In the genomic region with DNA sequence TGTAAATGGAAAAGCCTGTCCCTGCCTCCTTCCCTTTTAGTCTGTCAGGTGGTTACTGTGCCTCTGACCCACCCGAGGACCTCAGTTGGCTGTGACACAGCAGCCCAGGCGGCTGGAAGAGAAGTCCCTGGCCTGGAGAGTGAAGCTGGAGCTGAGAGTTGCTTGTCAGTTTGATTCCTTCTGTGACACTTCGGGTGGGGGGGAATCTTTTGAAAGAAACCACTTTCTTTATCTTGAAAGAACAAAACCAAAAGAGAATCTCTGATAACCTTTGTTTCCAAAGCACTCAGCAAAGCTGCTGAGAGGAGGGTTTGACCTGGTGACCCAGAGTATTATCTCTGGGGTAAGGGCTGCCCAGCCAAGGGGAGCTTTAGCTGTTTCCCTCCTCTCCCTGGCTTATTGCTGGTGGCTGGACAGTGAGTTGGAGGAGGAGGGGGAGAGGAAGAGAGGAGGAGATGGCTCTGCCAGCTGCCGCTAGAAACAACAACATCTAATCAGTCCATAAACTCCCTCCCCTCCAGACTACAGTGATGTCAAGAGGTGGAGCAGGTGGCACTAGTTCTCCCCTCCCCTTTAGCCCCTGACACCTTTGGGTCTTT, we compare ENCODE assay signal across 8 cellular contexts. TPM values are rescaled to one million over a fixed set of nuclear protein-coding genes. Genes with fewer than 3 reads are reported as not detected.
DNase-seq lines count a peak whose midpoint lies in the region; ATAC-seq and TF ChIP-seq lines count a peak whose summit lies in the region.

No MANE protein-coding gene starts in this region.

- H3K4me1 ChIP-seq in BLaER1 treated with 17β-estradiol and CSF1 and Interleukin-3, amounts not matched to agents 10 nM and 100 nM: peaks cover 69 to 100% (median 78%) of the 10 kb centered on the region in 10 experiments

- H3K27ac Mint-ChIP-seq in activated naive CD4-positive, alpha-beta T cell treated with anti-CD3 and anti-CD28 coated beads, Interleukin-2, amount 50 U/mL, for 24 hours: peak overlapping the region; percentile 86
- H3K27ac Mint-ChIP-seq in osteocyte (ENCODE audit: unreplicated experiment): no peak overlapping the region

- H3K4me3 Mint-ChIP-seq in activated naive CD4-positive, alpha-beta T cell treated with anti-CD3 and anti-CD28 coated beads, Interleukin-2, amount 50 U/mL, for 24 hours: peak overlapping the region; percentile 59
- no peak overlapping the region for H3K4me3 Mint-ChIP-seq in osteocyte (ENCODE audit: unreplicated experiment)

- H3K36me3 Mint-ChIP-seq in activated naive CD4-positive, alpha-beta T cell treated with anti-CD3 and anti-CD28 coated beads, Interleukin-2, amount 50 U/mL, for 24 hours: peaks cover 5% of the 10 kb centered on the region
- peaks cover 2% of the 10 kb centered on the region for H3K36me3 Mint-ChIP-seq in osteocyte (ENCODE audit: unreplicated experiment)

- peak; percentile 53 for DNase-seq in NCI-H1436 (lab: John Stamatoyannopoulos, UW)
- peak; percentile 85 for DNase-seq in superior temporal gyrus (ENCODE audit: extremely low spot score)
- DNase-seq in stimulated activated CD8-positive, alpha-beta memory T cell treated with anti-CD3 and anti-CD28 coated beads, Interleukin-4, amount 100 ng/mL, for 48 hours: no peak
- DNase-seq in osteocyte (ENCODE audit: extremely low spot score, unreplicated experiment): no peak

- H3K27ac ChIP-seq in BLaER1 treated with 17β-estradiol and CSF1 and Interleukin-3, amounts not matched to agents 10 nM and 100 nM: peak overlapping the region in 8 of 11 experiments; percentile 13 to 91 (median 54); a peak in 14 of 22 replicates
- peak overlapping the region; percentile 96 for H3K27ac ChIP-seq in layer of hippocampus (ENCODE audit: low read depth, low read length)

- peaks cover 82% of the 10 kb centered on the region for H3K4me1 Mint-ChIP-seq in activated naive CD4-positive, alpha-beta T cell treated with anti-CD3 and anti-CD28 coated beads, Interleukin-2, amount 50 U/mL, for 24 hours
- peaks cover 77% of the 10 kb centered on the region for H3K4me1 Mint-ChIP-seq in osteocyte (ENCODE audit: unreplicated experiment)

- TF ChIP-seq CTCF in osteocyte (IDR thresholded peaks at IDR 0.05): no peak

- no peak for ATAC-seq in HG02885 (IDR thresholded peaks at IDR 0.05; ENCODE audit: poor library complexity, unreplicated experiment)

- H4K20me1 ChIP-seq in BLaER1 treated with 17β-estradiol and CSF1 and Interleukin-3, amounts not matched to agents 10 nM and 100 nM: peaks cover 22 to 67% (median 49%) of the 10 kb centered on the region in 11 experiments; a peak in 19 of 22 replicates

- peaks cover 0 to 38% (median 3%) of the 10 kb centered on the region in 11 experiments; a peak in 6 of 22 replicates for H3K36me3 ChIP-seq in BLaER1 treated with 17β-estradiol and CSF1 and Interleukin-3, amounts not matched to agents 10 nM and 100 nM

- no peaks in the 10 kb centered on the region for H3K27me3 Mint-ChIP-seq in activated naive CD4-positive, alpha-beta T cell treated with anti-CD3 and anti-CD28 coated beads, Interleukin-2, amount 50 U/mL, for 24 hours
- no peaks in the 10 kb centered on the region for H3K27me3 Mint-ChIP-seq in osteocyte (ENCODE audit: unreplicated experiment)

- H3K9me3 Mint-ChIP-seq in activated naive CD4-positive, alpha-beta T cell treated with anti-CD3 and anti-CD28 coated beads, Interleukin-2, amount 50 U/mL, for 24 hours: peaks cover 7% of the 10 kb centered on the region
- no peaks in the 10 kb centered on the region for H3K9me3 Mint-ChIP-seq in osteocyte (ENCODE audit: unreplicated experiment)

- H3K27me3 ChIP-seq in BLaER1 treated with 17β-estradiol and CSF1 and Interleukin-3, amounts not matched to agents 10 nM and 100 nM: no peaks in the 10 kb centered on the region
- no peaks in the 10 kb centered on the region for H3K27me3 ChIP-seq in layer of hippocampus (ENCODE audit: control insufficient read depth, insufficient read depth, low read length)

- H3K4me2 ChIP-seq in BLaER1 treated with 17β-estradiol and CSF1 and Interleukin-3, amounts not matched to agents 10 nM and 100 nM: peak overlapping the region; percentile 69 to 97 (median 76)

- no peaks in the 10 kb centered on the region for H3K9me3 ChIP-seq in BLaER1 treated with 17β-estradiol and CSF1 and Interleukin-3, amounts not matched to agents 10 nM and 100 nM (replicated peaks in 1 of 11)

- peak overlapping the region in 9 of 11 experiments; percentile 7 to 82 (median 32); a peak in 12 of 22 replicates for H3K9ac ChIP-seq in BLaER1 treated with 17β-estradiol and CSF1 and Interleukin-3, amounts not matched to agents 10 nM and 100 nM

- peak overlapping the region in 2 of 10 experiments; percentile 10 to 11; a peak in 2 of 20 replicates for H3K4me3 ChIP-seq in BLaER1 treated with 17β-estradiol and CSF1 and Interleukin-3, amounts not matched to agents 10 nM and 100 nM

RNA-seq across cellular contexts. Expression of gene YPEL2, which starts 34.0 kb away (rescaled TPM):
- total RNA-seq in osteocyte: 18.1 and 18.9 TPM in 2 replicates

Comparison
In these comparisons a context has a peak if more than half of its experiments do, and no peak if none do; other contexts are left out.
1. DNase-seq: peak in NCI-H1436 (single experiment) and superior temporal gyrus (single experiment); none in stimulated activated CD8-positive, alpha-beta memory T cell treated with anti-CD3 and anti-CD28 coated beads, Interleukin-4, amount 100 ng/mL, for 48 hours (single experiment) and osteocyte (single experiment).